Comparison of ENCODE assay signal across 1 cellular context in genomic region chr9:6757988-6758417, GRCh38.
TF ChIP-seq lines count a peak whose summit lies in the region.

No MANE protein-coding gene starts in this region.

TF ChIP-seq in HepG2, 621 proteins besides CTCF, POLR2A, EP300 and RAD21 (continued from another document and continues in another):
- TF ChIP-seq ZBTB46 (CRISPR knock-in tag; IDR thresholded peaks at IDR 0.05; ENCODE audit: borderline replicate concordance) (no peak), FUBP1 (CRISPR knock-in tag; IDR thresholded peaks at IDR 0.05; ENCODE audit: borderline replicate concordance) (no peak), ZNF331 (CRISPR knock-in tag; IDR thresholded peaks at IDR 0.05) (no peak), ZNF713 (CRISPR knock-in tag; IDR thresholded peaks at IDR 0.05) (no peak; the same call in 1 of the 2 replicates), YY1 (IDR thresholded peaks at IDR 0.05; ENCODE audit: insufficient read depth, insufficient replicate concordance, low read depth, low read length) (no peak), DNMT3B (CRISPR knock-in tag; conservative IDR thresholded peaks at IDR 0.05) (no peak), ZNF468 (CRISPR knock-in tag; IDR thresholded peaks at IDR 0.05) (no peak), ZFP90 (CRISPR knock-in tag; IDR thresholded peaks at IDR 0.05; ENCODE audit: borderline replicate concordance) (no peak), SOX5 (CRISPR knock-in tag; IDR thresholded peaks at IDR 0.05; ENCODE audit: borderline replicate concordance) (no peak), XRCC5 (optimal IDR thresholded peaks at IDR 0.05; ENCODE audit: low read length) (no peak), SSRP1 (CRISPR knock-in tag; IDR thresholded peaks at IDR 0.05) (no peak), SP4 (CRISPR knock-in tag; IDR thresholded peaks at IDR 0.05) (no peak; the same call in 1 of the 2 replicates), HOXA5 (CRISPR knock-in tag; IDR thresholded peaks at IDR 0.05) (peak; percentile 11; the same call in 1 of the 2 replicates), GTF3A (CRISPR knock-in tag; conservative IDR thresholded peaks at IDR 0.05) (0 out of 2 replicates have a peak, but pooled peaks have one; percentile 28), SNAI1 (CRISPR knock-in tag; IDR thresholded peaks at IDR 0.05; ENCODE audit: borderline replicate concordance) (no peak), ZNF772 (CRISPR knock-in tag; IDR thresholded peaks at IDR 0.05) (peak; percentile 11; the same call in 1 of the 2 replicates), ZNF275 (CRISPR knock-in tag; IDR thresholded peaks at IDR 0.05; ENCODE audit: borderline replicate concordance) (no peak), RXRB (CRISPR knock-in tag; IDR thresholded peaks at IDR 0.05; ENCODE audit: borderline replicate concordance) (no peak), HNRNPLL (IDR thresholded peaks at IDR 0.05; ENCODE audit: low read depth, low read length, poor library complexity, severe bottlenecking) (no peak), ZNF746 (CRISPR knock-in tag; IDR thresholded peaks at IDR 0.05) (0 out of 2 replicates have a peak, but pooled peaks have one; percentile 11), FOXK2 (IDR thresholded peaks at IDR 0.05) (no peak), MEIS1 (CRISPR knock-in tag; IDR thresholded peaks at IDR 0.05; ENCODE audit: borderline replicate concordance) (no peak), IRF9 (CRISPR knock-in tag; IDR thresholded peaks at IDR 0.05; ENCODE audit: borderline replicate concordance) (peak; percentile 2; the same call in 1 of the 2 replicates), BATF2 (CRISPR knock-in tag; IDR thresholded peaks at IDR 0.05) (0 out of 2 replicates have a peak, but pooled peaks have one; percentile 4), KAT8 (CRISPR knock-in tag; IDR thresholded peaks at IDR 0.05) (no peak), KAT7 (CRISPR knock-in tag; IDR thresholded peaks at IDR 0.05; ENCODE audit: borderline replicate concordance) (no peak), TIGD3 (CRISPR knock-in tag; IDR thresholded peaks at IDR 0.05; ENCODE audit: borderline replicate concordance) (no peak), WIZ (CRISPR knock-in tag; IDR thresholded peaks at IDR 0.05) (no peak; the same call in 1 of the 2 replicates), THYN1 (CRISPR knock-in tag; IDR thresholded peaks at IDR 0.05; ENCODE audit: borderline replicate concordance, low read depth) (no peak), SPEN (CRISPR knock-in tag; IDR thresholded peaks at IDR 0.05; ENCODE audit: low read depth) (no peak), ZNF354B (CRISPR knock-in tag; IDR thresholded peaks at IDR 0.05) (no peak), MAF1 (CRISPR knock-in tag; IDR thresholded peaks at IDR 0.05; ENCODE audit: borderline replicate concordance) (0 out of 2 replicates have a peak, but pooled peaks have one; percentile 6), ZFAT (CRISPR knock-in tag; conservative IDR thresholded peaks at IDR 0.05) (no peak), CHD4 (IDR thresholded peaks at IDR 0.05; ENCODE audit: borderline replicate concordance, low read length) (no peak), TAF1 (CRISPR knock-in tag; IDR thresholded peaks at IDR 0.05) (no peak), NFRKB (IDR thresholded peaks at IDR 0.05) (no peak), ZBTB4 (CRISPR knock-in tag; IDR thresholded peaks at IDR 0.05; ENCODE audit: borderline replicate concordance) (no peak), THAP7 (CRISPR knock-in tag; IDR thresholded peaks at IDR 0.05) (no peak), BCL3 (CRISPR knock-in tag; IDR thresholded peaks at IDR 0.05) (0 out of 2 replicates have a peak, but pooled peaks have one; percentile 12), ZNF589 (CRISPR knock-in tag; conservative IDR thresholded peaks at IDR 0.05) (no peak; the same call in 1 of the 2 replicates), KDM3A (CRISPR knock-in tag; IDR thresholded peaks at IDR 0.05; ENCODE audit: low read depth) (peak; percentile 23; the same call in 1 of the 2 replicates), ZNF780A (CRISPR knock-in tag; IDR thresholded peaks at IDR 0.05) (no peak), KLF12 (CRISPR knock-in tag; IDR thresholded peaks at IDR 0.05; ENCODE audit: borderline replicate concordance) (no peak), ZNF17 (CRISPR knock-in tag; IDR thresholded peaks at IDR 0.05) (no peak), ESRRA (CRISPR knock-in tag; IDR thresholded peaks at IDR 0.05; ENCODE audit: low read depth) (0 out of 2 replicates have a peak, but pooled peaks have one; percentile 1), ASH2L (IDR thresholded peaks at IDR 0.05; ENCODE audit: insufficient read length, low read depth, low read length) (peak; percentile 56), TRIM22 (IDR thresholded peaks at IDR 0.05) (no peak), HNRNPK (IDR thresholded peaks at IDR 0.05; ENCODE audit: low read depth, low read length, poor library complexity, severe bottlenecking) (peak; percentile 64), NCOR1 (IDR thresholded peaks at IDR 0.05; ENCODE audit: borderline replicate concordance, low read length) (no peak; the same call in 1 of the 2 replicates), RBAK (CRISPR knock-in tag; IDR thresholded peaks at IDR 0.05) (no peak), ZNF33B (CRISPR knock-in tag; IDR thresholded peaks at IDR 0.05) (no peak), ZNF235 (CRISPR knock-in tag; IDR thresholded peaks at IDR 0.05; ENCODE audit: borderline replicate concordance) (peak; percentile 69), AGO2 (optimal IDR thresholded peaks at IDR 0.05; ENCODE audit: low read depth, low read length) (no peak), MTA3 (CRISPR knock-in tag; IDR thresholded peaks at IDR 0.05) (no peak), ZEB1 (IDR thresholded peaks at IDR 0.05; ENCODE audit: insufficient replicate concordance, low read depth) (no peak), ZNF691 (CRISPR knock-in tag; IDR thresholded peaks at IDR 0.05; ENCODE audit: borderline replicate concordance, low read depth) (peak; percentile 4; the same call in 1 of the 2 replicates), JUND (CRISPR knock-in tag; IDR thresholded peaks at IDR 0.05) (0 out of 2 replicates have a peak, but pooled peaks have one; percentile 5)
